In genomic region chr22:26436903-26437515, GRCh38 we compare ENCODE assay signal across 22 cellular contexts. TPM values are rescaled to one million over a fixed set of nuclear protein-coding genes. Genes with fewer than 3 reads are reported as not detected.
DNase-seq lines count a peak whose midpoint lies in the region; ATAC-seq and TF ChIP-seq lines count a peak whose summit lies in the region.
"Had no signal": no experiment of that assay in that cellular context is flagged by ENCODE, and none has a peak within 500 bp of the region (broad histone marks: within the 10 kb centered on the region; RNA-seq: fewer than 3 reads in every experiment).

No MANE protein-coding gene starts in this region.

- no peak for TF ChIP-seq EP300 in sigmoid colon (IDR thresholded peaks at IDR 0.05)

- no peaks in the 10 kb centered on the region for H3K9me3 Mint-ChIP-seq in T-helper 1 cell treated with Interleukin-12 subunit alpha and Interleukin-12 subunit beta and Interleukin-4 antibody, amounts not matched to agents 30 μg/mL and 1 μg/mL, for 36 hours
- H3K9me3 Mint-ChIP-seq in activated T-helper 1 cell treated with anti-CD3 and anti-CD28 coated beads, Interleukin-12 subunit alpha, Interleukin-12 subunit beta, Interleukin-2, Interleukin-4 antibody, amounts not matched to agents 30 ng/mL and 10 ng/mL and 1 ng/mL, durations not matched to agents 14 hours and 24 hours and 36 hours = no peaks in the 10 kb centered on the region
- peaks cover 6% of the 10 kb centered on the region for H3K9me3 Mint-ChIP-seq in glutamatergic neuron (ENCODE audit: unreplicated experiment)
- H3K9me3 Mint-ChIP-seq in stimulated activated memory B cell treated with anti-CD40 and anti-IgM and Interleukin-4, amounts not matched to agents 10 μg/mL and 1 μg/mL and 100 μg/mL, for 72 hours = no peaks in the 10 kb centered on the region
- H3K9me3 Mint-ChIP-seq in activated CD4-positive, alpha-beta memory T cell treated with anti-CD3 and anti-CD28 coated beads for 36 hours = no peaks in the 10 kb centered on the region
- H3K9me3 Mint-ChIP-seq: H9; naive thymus-derived CD4-positive, alpha-beta T cell had no signal

- peaks cover 0 to 6% (median 0%) of the 10 kb centered on the region in 4 donors for H3K36me3 ChIP-seq in sigmoid colon

- no peak for ATAC-seq in stimulated activated memory B cell treated with anti-CD40 and anti-IgM and Interleukin-4, amounts not matched to agents 10 μg/mL and 1 μg/mL and 100 μg/mL, for 72 hours
- ATAC-seq: A549; HepG2; naive thymus-derived CD4-positive, alpha-beta T cell; SK-N-SH treated with all-trans-retinoic acid at 6 μM for 48 hours had no signal

- H3K9me3 ChIP-seq in sigmoid colon = no peaks in the 10 kb centered on the region
- H3K9me3 ChIP-seq: A549; BLaER1 treated with 17β-estradiol and CSF1 and Interleukin-3, amounts not matched to agents 10 nM and 100 nM had no signal

- intact Hi-C loops in activated T-helper 1 cell treated with anti-CD3 and anti-CD28 coated beads, Interleukin-12 subunit alpha, Interleukin-12 subunit beta, Interleukin-2, Interleukin-4 antibody, amounts not matched to agents 30 ng/mL and 10 ng/mL and 1 ng/mL, durations not matched to agents 14 hours and 24 hours and 36 hours (cut with micrococcal nuclease) = no loop called here
- intact Hi-C loops in sigmoid colon (cut with DNase I) = no loop called here
- intact Hi-C loops in activated CD4-positive, alpha-beta memory T cell treated with anti-CD3 and anti-CD28 coated beads for 36 hours (cut with micrococcal nuclease) = no loop called here

- no peak overlapping the region for H3K4me3 Mint-ChIP-seq in T-helper 1 cell treated with Interleukin-12 subunit alpha and Interleukin-12 subunit beta and Interleukin-4 antibody, amounts not matched to agents 30 μg/mL and 1 μg/mL, for 36 hours
- H3K4me3 Mint-ChIP-seq in activated T-helper 1 cell treated with anti-CD3 and anti-CD28 coated beads, Interleukin-12 subunit alpha, Interleukin-12 subunit beta, Interleukin-2, Interleukin-4 antibody, amounts not matched to agents 30 ng/mL and 10 ng/mL and 1 ng/mL, durations not matched to agents 14 hours and 24 hours and 36 hours = no peak overlapping the region
- no peak overlapping the region for H3K4me3 Mint-ChIP-seq in glutamatergic neuron (ENCODE audit: unreplicated experiment)
- H3K4me3 Mint-ChIP-seq in stimulated activated memory B cell treated with anti-CD40 and anti-IgM and Interleukin-4, amounts not matched to agents 10 μg/mL and 1 μg/mL and 100 μg/mL, for 72 hours = no peak overlapping the region
- no peak overlapping the region for H3K4me3 Mint-ChIP-seq in activated CD4-positive, alpha-beta memory T cell treated with anti-CD3 and anti-CD28 coated beads for 36 hours
- H3K4me3 Mint-ChIP-seq: H9 had no signal

- WGBS in sigmoid colon, 2 donors = 28 to 69% methylated on average over 11 of the region's 11 CpGs

- no peak overlapping the region for H3K4me3 ChIP-seq in sigmoid colon
- H3K4me3 ChIP-seq: A549; BLaER1 treated with 17β-estradiol and CSF1 and Interleukin-3, amounts not matched to agents 10 nM and 100 nM had no signal

- H3K27ac ChIP-seq in sigmoid colon = no peak overlapping the region
- H3K27ac ChIP-seq: A549; BLaER1 treated with 17β-estradiol and CSF1 and Interleukin-3, amounts not matched to agents 10 nM and 100 nM had no signal

- POLR2A ChIA-PET in GM10248 (lab: Yijun Ruan, JAX) = no interaction called here
- POLR2A ChIA-PET in activated CD4-positive, alpha-beta memory T cell treated with anti-CD3 and anti-CD28 coated beads for 36 hours (lab: Charles Lee) = no interaction called here

- peaks cover 37% of the 10 kb centered on the region for H3K36me3 Mint-ChIP-seq in T-helper 1 cell treated with Interleukin-12 subunit alpha and Interleukin-12 subunit beta and Interleukin-4 antibody, amounts not matched to agents 30 μg/mL and 1 μg/mL, for 36 hours (ENCODE audit: low read depth)
- H3K36me3 Mint-ChIP-seq in activated T-helper 1 cell treated with anti-CD3 and anti-CD28 coated beads, Interleukin-12 subunit alpha, Interleukin-12 subunit beta, Interleukin-2, Interleukin-4 antibody, amounts not matched to agents 30 ng/mL and 10 ng/mL and 1 ng/mL, durations not matched to agents 14 hours and 24 hours and 36 hours (ENCODE audit: low read depth) = peaks cover 42% of the 10 kb centered on the region
- H3K36me3 Mint-ChIP-seq in glutamatergic neuron (ENCODE audit: unreplicated experiment) = no peaks in the 10 kb centered on the region
- H3K36me3 Mint-ChIP-seq in stimulated activated memory B cell treated with anti-CD40 and anti-IgM and Interleukin-4, amounts not matched to agents 10 μg/mL and 1 μg/mL and 100 μg/mL, for 72 hours = peaks cover 23% of the 10 kb centered on the region
- peaks cover 20% of the 10 kb centered on the region for H3K36me3 Mint-ChIP-seq in activated CD4-positive, alpha-beta memory T cell treated with anti-CD3 and anti-CD28 coated beads for 36 hours

- H3K27me3 Mint-ChIP-seq in T-helper 1 cell treated with Interleukin-12 subunit alpha and Interleukin-12 subunit beta and Interleukin-4 antibody, amounts not matched to agents 30 μg/mL and 1 μg/mL, for 36 hours (ENCODE audit: low read depth) = no peaks in the 10 kb centered on the region
- H3K27me3 Mint-ChIP-seq in activated T-helper 1 cell treated with anti-CD3 and anti-CD28 coated beads, Interleukin-12 subunit alpha, Interleukin-12 subunit beta, Interleukin-2, Interleukin-4 antibody, amounts not matched to agents 30 ng/mL and 10 ng/mL and 1 ng/mL, durations not matched to agents 14 hours and 24 hours and 36 hours (ENCODE audit: insufficient read depth) = no peaks in the 10 kb centered on the region
- H3K27me3 Mint-ChIP-seq in glutamatergic neuron (ENCODE audit: unreplicated experiment) = peaks cover 5% of the 10 kb centered on the region
- H3K27me3 Mint-ChIP-seq in stimulated activated memory B cell treated with anti-CD40 and anti-IgM and Interleukin-4, amounts not matched to agents 10 μg/mL and 1 μg/mL and 100 μg/mL, for 72 hours = no peaks in the 10 kb centered on the region
- no peaks in the 10 kb centered on the region for H3K27me3 Mint-ChIP-seq in activated CD4-positive, alpha-beta memory T cell treated with anti-CD3 and anti-CD28 coated beads for 36 hours
- H3K27me3 Mint-ChIP-seq: naive thymus-derived CD4-positive, alpha-beta T cell had no signal

- peaks cover 30% of the 10 kb centered on the region for H3K4me1 Mint-ChIP-seq in T-helper 1 cell treated with Interleukin-12 subunit alpha and Interleukin-12 subunit beta and Interleukin-4 antibody, amounts not matched to agents 30 μg/mL and 1 μg/mL, for 36 hours (ENCODE audit: low read depth)
- peaks cover 56% of the 10 kb centered on the region for H3K4me1 Mint-ChIP-seq in activated T-helper 1 cell treated with anti-CD3 and anti-CD28 coated beads, Interleukin-12 subunit alpha, Interleukin-12 subunit beta, Interleukin-2, Interleukin-4 antibody, amounts not matched to agents 30 ng/mL and 10 ng/mL and 1 ng/mL, durations not matched to agents 14 hours and 24 hours and 36 hours (ENCODE audit: low read depth)
- H3K4me1 Mint-ChIP-seq in glutamatergic neuron (ENCODE audit: low read depth, unreplicated experiment) = peaks cover 15% of the 10 kb centered on the region
- H3K4me1 Mint-ChIP-seq in stimulated activated memory B cell treated with anti-CD40 and anti-IgM and Interleukin-4, amounts not matched to agents 10 μg/mL and 1 μg/mL and 100 μg/mL, for 72 hours = peaks cover 41% of the 10 kb centered on the region
- H3K4me1 Mint-ChIP-seq in activated CD4-positive, alpha-beta memory T cell treated with anti-CD3 and anti-CD28 coated beads for 36 hours (ENCODE audit: low read depth) = peaks cover 27% of the 10 kb centered on the region

- DNase-seq in T-helper 1 cell = no peak
- DNase-seq in activated T-helper 1 cell treated with anti-CD3 and anti-CD28 coated beads, Interleukin-12 subunit alpha, Interleukin-12 subunit beta, Interleukin-2, Interleukin-4 antibody, amounts not matched to agents 30 ng/mL and 10 ng/mL and 1 ng/mL, durations not matched to agents 14 hours and 24 hours and 36 hours (ENCODE audit: low spot score) = no peak
- DNase-seq in glutamatergic neuron = no peak
- DNase-seq in sigmoid colon = no peak
- no peak for DNase-seq in GM10248 (ENCODE audit: extremely low spot score)
- no peak for DNase-seq in activated CD4-positive, alpha-beta memory T cell treated with anti-CD3 and anti-CD28 coated beads for 36 hours
- DNase-seq: activated CD4-positive, alpha-beta T cell treated with anti-CD3 and anti-CD28 coated beads for 48 hours; activated naive CD4-positive, alpha-beta T cell; aorta; H9; hippocampal formation; naive thymus-derived CD4-positive, alpha-beta T cell; NCI-H1417 treated with DMSO at 0.1 percent for 48 hours; NCI-H2171 treated with DMSO at 0.1 percent for 48 hours; NCI-H748 treated with DMSO at 0.1 percent for 48 hours; posterior cingulate gyrus had no signal

- CTCF ChIA-PET in GM10248 (lab: Yijun Ruan, JAX) = no interaction called here
- CTCF ChIA-PET in activated CD4-positive, alpha-beta memory T cell treated with anti-CD3 and anti-CD28 coated beads for 36 hours (lab: Charles Lee) = no interaction called here

- no peaks in the 10 kb centered on the region for H3K27me3 ChIP-seq in sigmoid colon
- H3K27me3 ChIP-seq: BLaER1 treated with 17β-estradiol and CSF1 and Interleukin-3, amounts not matched to agents 10 nM and 100 nM had no signal

- peak overlapping the region; percentile 15 for H3K27ac Mint-ChIP-seq in T-helper 1 cell treated with Interleukin-12 subunit alpha and Interleukin-12 subunit beta and Interleukin-4 antibody, amounts not matched to agents 30 μg/mL and 1 μg/mL, for 36 hours
- peak overlapping the region; percentile 59 for H3K27ac Mint-ChIP-seq in activated T-helper 1 cell treated with anti-CD3 and anti-CD28 coated beads, Interleukin-12 subunit alpha, Interleukin-12 subunit beta, Interleukin-2, Interleukin-4 antibody, amounts not matched to agents 30 ng/mL and 10 ng/mL and 1 ng/mL, durations not matched to agents 14 hours and 24 hours and 36 hours
- H3K27ac Mint-ChIP-seq in glutamatergic neuron (ENCODE audit: unreplicated experiment) = peak overlapping the region; percentile 42
- peak overlapping the region; percentile 25 for H3K27ac Mint-ChIP-seq in stimulated activated memory B cell treated with anti-CD40 and anti-IgM and Interleukin-4, amounts not matched to agents 10 μg/mL and 1 μg/mL and 100 μg/mL, for 72 hours
- H3K27ac Mint-ChIP-seq in activated CD4-positive, alpha-beta memory T cell treated with anti-CD3 and anti-CD28 coated beads for 36 hours = no peak overlapping the region
- H3K27ac Mint-ChIP-seq: H9 had no signal

- TF ChIP-seq POLR2A in sigmoid colon (IDR thresholded peaks at IDR 0.05) = no peak

- H3K4me1 ChIP-seq in sigmoid colon = no peaks in the 10 kb centered on the region
- H3K4me1 ChIP-seq: A549 had no signal

- TF ChIP-seq CTCF in glutamatergic neuron (IDR thresholded peaks at IDR 0.05; ENCODE audit: partially characterized antibody, unreplicated experiment) = no peak
- TF ChIP-seq CTCF in sigmoid colon (IDR thresholded peaks at IDR 0.05) = no peak
- TF ChIP-seq CTCF in GM10248 (IDR thresholded peaks at IDR 0.05; ENCODE audit: control extremely low read depth, extremely low read depth, low read depth, missing control alignments) = no peak

RNA-seq across cellular contexts. Expression of gene ASPHD2, which starts 7.9 kb away (rescaled TPM):
- 23.4 and 23.5 TPM in 2 replicates for total RNA-seq in activated T-helper 1 cell treated with anti-CD3 and anti-CD28 coated beads, Interleukin-12 subunit alpha, Interleukin-12 subunit beta, Interleukin-2, Interleukin-4 antibody, amounts not matched to agents 30 ng/mL and 10 ng/mL and 1 ng/mL, durations not matched to agents 14 hours and 24 hours and 36 hours
- 19.0 TPM for total RNA-seq in glutamatergic neuron (ENCODE audit: unreplicated experiment)
- 1 to 10 TPM in 3 of 4 donors, under 1 TPM in 1; 0.83 to 1.6 (median 1.3) TPM for total RNA-seq in sigmoid colon
- 1 to 10 TPM; 1.2 to 3.4 (median 1.8) TPM for polyA plus RNA-seq in sigmoid colon
- total RNA-seq in activated CD4-positive, alpha-beta memory T cell treated with anti-CD3 and anti-CD28 coated beads for 36 hours = 1 to 10 TPM; 9.2 to 10.0 TPM

RNA-seq across cellular contexts. Expression of gene HPS4, which starts 46.6 kb away (rescaled TPM):
- total RNA-seq in activated T-helper 1 cell treated with anti-CD3 and anti-CD28 coated beads, Interleukin-12 subunit alpha, Interleukin-12 subunit beta, Interleukin-2, Interleukin-4 antibody, amounts not matched to agents 30 ng/mL and 10 ng/mL and 1 ng/mL, durations not matched to agents 14 hours and 24 hours and 36 hours = 43.8 and 44.5 TPM in 2 replicates
- total RNA-seq in glutamatergic neuron (ENCODE audit: unreplicated experiment) (55.1 TPM), sigmoid colon (10 to 100 TPM; 16.0 to 48.7 (median 20.5) TPM)
- polyA plus RNA-seq in sigmoid colon = 10 to 100 TPM in 1 of 3 donors, 1 to 10 TPM in 2; 4.8 to 19.0 (median 9.0) TPM
- total RNA-seq in activated CD4-positive, alpha-beta memory T cell treated with anti-CD3 and anti-CD28 coated beads for 36 hours = 10 to 100 TPM; 41.7 to 44.3 TPM

RNA-seq across cellular contexts. Expression of gene SRRD, which starts 46.7 kb away (rescaled TPM):
- total RNA-seq in activated T-helper 1 cell treated with anti-CD3 and anti-CD28 coated beads, Interleukin-12 subunit alpha, Interleukin-12 subunit beta, Interleukin-2, Interleukin-4 antibody, amounts not matched to agents 30 ng/mL and 10 ng/mL and 1 ng/mL, durations not matched to agents 14 hours and 24 hours and 36 hours = 29.2 and 34.8 TPM in 2 replicates
- 20.1 TPM for total RNA-seq in glutamatergic neuron (ENCODE audit: unreplicated experiment)
- total RNA-seq in sigmoid colon = 10 to 100 TPM in 3 of 4 donors, 1 to 10 TPM in 1; 10.0 to 17.4 (median 11.3) TPM
- polyA plus RNA-seq in sigmoid colon = 10 to 100 TPM in 1 of 3 donors, 1 to 10 TPM in 2; 4.4 to 10.0 (median 4.8) TPM
- 10 to 100 TPM; 20.6 to 22.0 TPM for total RNA-seq in activated CD4-positive, alpha-beta memory T cell treated with anti-CD3 and anti-CD28 coated beads for 36 hours
